15 cellular contexts compared by ENCODE assay signal in genomic region chr11:67610302-67610868, GRCh38. TPM values are rescaled to one million over a fixed set of nuclear protein-coding genes. Genes with fewer than 3 reads are reported as not detected.
DNase-seq lines count a peak whose midpoint lies in the region; TF ChIP-seq lines count a peak whose summit lies in the region.
"Had no signal": no experiment of that assay in that cellular context is flagged by ENCODE, and none has a peak within 500 bp of the region (broad histone marks: within the 10 kb centered on the region; RNA-seq: fewer than 3 reads in every experiment).

No MANE protein-coding gene starts in this region.

- TF ChIP-seq CTCF in RWPE1 (conservative IDR thresholded peaks at IDR 0.05; ENCODE audit: low read depth) (no peak), vagina (IDR thresholded peaks at IDR 0.05) (no peak)

- no peak for TF ChIP-seq POLR2A in vagina (IDR thresholded peaks at IDR 0.05)

- H3K27ac ChIP-seq in RWPE1 (peak overlapping the region; percentile 15; the same call in 1 of the 2 replicates), vagina (no peak overlapping the region)
- H3K27ac ChIP-seq: GM23248 had no signal

- H3K36me3 ChIP-seq in vagina = peaks cover 0 to 37% of the 10 kb centered on the region in 2 donors

- CTCF ChIA-PET in RWPE1 (lab: Yijun Ruan, JAX) = no interaction called here

- intact Hi-C loops in posterior vena cava (cut with DNase I) = loop anchor here in 1 of 2 donors (2.0 kb wide), 1 partner anchor 72 kb away; no protein-coding TSS in a partner anchor
- intact Hi-C loops in vagina (cut with DNase I) = loop anchor here (10.0 kb wide), 1 partner anchor 206 kb away; the partner anchor contains the start of genes PPP1CA and TBC1D10C

- no peak overlapping the region for H3K4me3 ChIP-seq in vagina
- H3K4me3 ChIP-seq: GM12878, GM23248 had no signal

- DNase-seq in activated effector memory CD4-positive, alpha-beta T cell treated with anti-CD3 and anti-CD28 coated beads, Interleukin-2, amount 50 U/mL, for 16 hours = peak; percentile 60
- DNase-seq in activated effector memory CD4-positive, alpha-beta T cell treated with Interleukin-2 at 50 U/mL for 16 hours = no peak
- DNase-seq in RWPE1 (ENCODE audit: low spot score) (no peak), islet precursor cell (peak; percentile 50), posterior vena cava (ENCODE audit: low spot score) (peak; percentile 66), HCEC 1CT (no peak), vagina (ENCODE audit: extremely low spot score in 2 of 2) (no peak)
- DNase-seq: C1 segment of cervical spinal cord; CD4-positive, alpha-beta memory T cell; DMS79; GM23248 had no signal

- no peaks in the 10 kb centered on the region for H3K27me3 ChIP-seq in vagina

- POLR2A ChIA-PET in RWPE1 (lab: Yijun Ruan, JAX; ENCODE audit: low non-redundant PET) = no interaction called here

- H3K4me1 ChIP-seq in vagina = peaks cover 37% of the 10 kb centered on the region

- H3K9me3 ChIP-seq in vagina = no peaks in the 10 kb centered on the region

RNA-seq across cellular contexts. Expression of gene NDUFV1, which starts 3.6 kb away (rescaled TPM):
- 100 to 1,000 TPM; 112 to 116 TPM for total RNA-seq in posterior vena cava
- total RNA-seq in vagina = 254 TPM

RNA-seq across cellular contexts. Expression of gene NUDT8, which starts 19.4 kb away (rescaled TPM):
- total RNA-seq in posterior vena cava = 1 to 10 TPM; 4.6 to 5.7 TPM
- 23.8 TPM for total RNA-seq in vagina

RNA-seq across cellular contexts. Expression of gene GSTP1, which starts 26.8 kb away (rescaled TPM):
- total RNA-seq in posterior vena cava (100 to 1,000 TPM; 338 to 370 TPM), vagina (2,739 TPM)
- total RNA-seq: HepG2 had no signal

RNA-seq across cellular contexts. Expression of gene TBX10, which starts 29.2 kb away (rescaled TPM):
- total RNA-seq in posterior vena cava (not detected), vagina (not detected)
- total RNA-seq: B cell; CD4-positive, alpha-beta memory T cell; G401; GM23248 had no signal

RNA-seq across cellular contexts. Expression of gene ACY3, which starts 40.1 kb away (rescaled TPM):
- not detected for total RNA-seq in posterior vena cava
- total RNA-seq in vagina = not detected
- total RNA-seq: B cell; CD4-positive, alpha-beta memory T cell; G401; GM23248 had no signal

Comparison
In these comparisons a context has a peak if more than half of its experiments do, and no peak if none do; other contexts are left out.
1. DNase-seq: peak in activated effector memory CD4-positive, alpha-beta T cell treated with anti-CD3 and anti-CD28 coated beads, Interleukin-2, amount 50 U/mL, for 16 hours (single experiment), islet precursor cell (single experiment) and posterior vena cava (single experiment); none in activated effector memory CD4-positive, alpha-beta T cell treated with Interleukin-2 at 50 U/mL for 16 hours (single experiment), RWPE1 (single experiment), HCEC 1CT (single experiment) and vagina (0 of 2).